10 cellular contexts compared by ENCODE assay signal in the genomic region with DNA sequence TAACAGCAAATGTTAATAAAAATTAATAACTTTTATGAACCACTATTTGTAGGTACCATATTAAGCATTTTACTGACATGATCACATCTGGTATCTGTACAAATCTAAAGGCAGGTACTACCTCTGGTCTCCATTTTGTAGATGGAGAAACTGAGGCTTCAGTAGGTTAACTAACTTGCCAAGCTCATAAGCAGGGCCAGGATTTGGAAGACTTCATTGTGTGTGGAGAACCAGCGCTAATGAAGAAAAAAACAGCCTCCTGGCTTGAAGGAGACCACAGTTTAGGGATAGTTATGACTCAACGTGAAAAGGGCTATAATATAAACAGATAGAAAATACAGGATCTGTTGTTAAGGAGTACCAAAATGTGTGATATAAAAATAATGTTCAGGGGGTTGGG. TPM values are rescaled to one million over a fixed set of nuclear protein-coding genes. Genes with fewer than 3 reads are reported as not detected.
DNase-seq lines count a peak whose midpoint lies in the region; ATAC-seq and TF ChIP-seq lines count a peak whose summit lies in the region.
"Had no signal": no experiment of that assay in that cellular context is flagged by ENCODE, and none has a peak within 500 bp of the region (broad histone marks: within the 10 kb centered on the region; RNA-seq: fewer than 3 reads in every experiment).

No MANE protein-coding gene starts in this region.

- H3K4me2 ChIP-seq in PC-3 (ENCODE audit: low read length) (peak overlapping the region; percentile 94), trophoblast cell (ENCODE audit: low read length) (peak overlapping the region; percentile 82)

- no TSS peak for BruUV-seq in PC-3 (replicated peaks; lab: Mats Ljungman, UMichigan)

- POLR2A ChIA-PET in PC-3 (lab: Charles Lee; ENCODE audit: unreplicated experiment) = no interaction called here

- peak overlapping the region; percentile 98 for H3K4me3 ChIP-seq in PC-3 (ENCODE audit: low read length)
- H3K4me3 ChIP-seq in esophagus muscularis mucosa = peak overlapping the region; percentile 67 to 87 (median 80)
- no peak overlapping the region for H3K4me3 ChIP-seq in trophoblast cell (ENCODE audit: low read depth, low read length)

- no peak for TF ChIP-seq CTCF in PC-3 (conservative IDR thresholded peaks at IDR 0.05; ENCODE audit: low read depth, low read length)
- no peak for TF ChIP-seq CTCF in esophagus muscularis mucosa (IDR thresholded peaks at IDR 0.05)

- no peaks in the 10 kb centered on the region for H3K27me3 ChIP-seq in PC-3 (ENCODE audit: low read length)
- no peaks in the 10 kb centered on the region for H3K27me3 ChIP-seq in esophagus muscularis mucosa
- no peaks in the 10 kb centered on the region for H3K27me3 ChIP-seq in trophoblast cell (ENCODE audit: insufficient read depth, low read length)

- H4K8ac ChIP-seq in trophoblast cell (ENCODE audit: low read depth, low read length) = no peak overlapping the region

- H2BK120ac ChIP-seq in trophoblast cell (ENCODE audit: insufficient read depth, low read length, poor library complexity) = no peak overlapping the region

- no peaks in the 10 kb centered on the region for H3K9me2 ChIP-seq in PC-3 (replicated peaks; ENCODE audit: low read length)

- DNase-seq in PC-3 (no peak), esophagus muscularis mucosa (ENCODE audit: extremely low spot score) (no peak), trophoblast cell (no peak), Ammon's horn (ENCODE audit: low spot score) (no peak), left lobe of liver (ENCODE audit: low spot score) (no peak)
- DNase-seq: activated CD4-positive, alpha-beta T cell treated with anti-CD3 and anti-CD28 coated beads for 1 hour; hypothalamus had no signal

- no peak overlapping the region for H4K12ac ChIP-seq in trophoblast cell (ENCODE audit: low read depth, low read length)

- no peak overlapping the region for H3K18ac ChIP-seq in trophoblast cell (ENCODE audit: low read length)

- H3K36me3 ChIP-seq in ES-I3 (ENCODE audit: insufficient read depth, low read length) = peaks cover 2% of the 10 kb centered on the region; the same call in 1 of the 2 replicates
- H3K36me3 ChIP-seq in PC-3 (ENCODE audit: low read depth, low read length) = peaks cover 29% of the 10 kb centered on the region
- peaks cover 0 to 38% (median 12%) of the 10 kb centered on the region in 4 donors for H3K36me3 ChIP-seq in esophagus muscularis mucosa
- peaks cover 5% of the 10 kb centered on the region in 2 experiments for H3K36me3 ChIP-seq in trophoblast cell (ENCODE audit: control insufficient read depth in 1 of 2, insufficient read depth in 2 of 2, low read length in 2 of 2)

- peak overlapping the region; percentile 75; the same call in 1 of the 2 replicates for H3K9ac ChIP-seq in ES-I3 (ENCODE audit: low read depth, low read length)
- peak overlapping the region; percentile 96; the same call in 1 of the 2 replicates for H3K9ac ChIP-seq in PC-3 (ENCODE audit: low read length)
- no peak overlapping the region for H3K9ac ChIP-seq in trophoblast cell (ENCODE audit: low read length)

- no peak overlapping the region for H4K91ac ChIP-seq in trophoblast cell (ENCODE audit: low read depth, low read length)

- no peaks in the 10 kb centered on the region for H3F3A ChIP-seq in PC-3 (ENCODE audit: low read length, unreplicated experiment)

- no peak overlapping the region for H2BK12ac ChIP-seq in trophoblast cell (ENCODE audit: low read length)

- H3K9me3 ChIP-seq in ES-I3 (ENCODE audit: control insufficient read depth, insufficient read depth, low read length) = no peaks in the 10 kb centered on the region
- H3K9me3 ChIP-seq in PC-3 (ENCODE audit: low read length) = no peaks in the 10 kb centered on the region
- no peaks in the 10 kb centered on the region for H3K9me3 ChIP-seq in esophagus muscularis mucosa
- H3K9me3 ChIP-seq in trophoblast cell (ENCODE audit: insufficient read depth, low read depth, low read length) = no peaks in the 10 kb centered on the region

- TF ChIP-seq POLR2A in esophagus muscularis mucosa (IDR thresholded peaks at IDR 0.05; ENCODE audit: low read depth) = no peak

- 56% methylated on average over 2 of the region's 2 CpGs for WGBS in esophagus muscularis mucosa
- no CpG with 5 or more reads among the region's 2 CpGs for WGBS in trophoblast cell (ENCODE audit: extremely low coverage, insufficient coverage, insufficient read length)

- H2AFZ ChIP-seq in PC-3 (ENCODE audit: low read length) (no peak overlapping the region), trophoblast cell (ENCODE audit: insufficient read depth, low read length, poor library complexity) (no peak overlapping the region)

- intact Hi-C loops in PC-3 (cut with micrococcal nuclease) = no loop called here
- intact Hi-C loops in esophagus muscularis mucosa (cut with DNase I) = loop anchor here (5.0 kb wide), 1 partner anchor 52 kb away; no protein-coding TSS in a partner anchor

- no peaks in the 10 kb centered on the region for H4K20me1 ChIP-seq in PC-3 (ENCODE audit: low read length)

- no peak overlapping the region for H3K23ac ChIP-seq in trophoblast cell (ENCODE audit: low read length)

- no peak overlapping the region for H3K14ac ChIP-seq in trophoblast cell (ENCODE audit: low read length)

- ATAC-seq in PC-3 = no peak
- ATAC-seq in left lobe of liver = no peak
- no peak for ATAC-seq in HG03571 (IDR thresholded peaks at IDR 0.05; ENCODE audit: unreplicated experiment)
- ATAC-seq in HG03045 (IDR thresholded peaks at IDR 0.05; ENCODE audit: unreplicated experiment) = no peak

- H2AK5ac ChIP-seq in trophoblast cell (ENCODE audit: low read length) = no peak overlapping the region

- CTCF ChIA-PET in PC-3 (lab: Charles Lee) = no interaction called here

- TF ChIP-seq EP300 in esophagus muscularis mucosa (IDR thresholded peaks at IDR 0.05) = no peak

- H3K4me1 ChIP-seq in ES-I3 (ENCODE audit: insufficient read depth, low read length) (no peaks in the 10 kb centered on the region), PC-3 (ENCODE audit: insufficient read depth, low read length) (peaks cover 28% of the 10 kb centered on the region), esophagus muscularis mucosa (peaks cover 15 to 20% (median 17%) of the 10 kb centered on the region in 4 donors), trophoblast cell (ENCODE audit: control insufficient read depth in 1 of 2, insufficient read depth in 2 of 2, low read length in 2 of 2) (peaks cover 3 to 4% of the 10 kb centered on the region in 2 experiments)

- H3K79me2 ChIP-seq in PC-3 (ENCODE audit: low read length) = peaks cover 56% of the 10 kb centered on the region
- peaks cover 2% of the 10 kb centered on the region for H3K79me2 ChIP-seq in trophoblast cell (ENCODE audit: control insufficient read depth, insufficient read depth, low read length, poor library complexity)

- no peak overlapping the region for H3K4ac ChIP-seq in trophoblast cell (ENCODE audit: low read depth, low read length)

- H2BK5ac ChIP-seq in trophoblast cell (ENCODE audit: low read depth, low read length, poor library complexity) = no peak overlapping the region

- H3K79me1 ChIP-seq in trophoblast cell (ENCODE audit: low read length) = peaks cover 9% of the 10 kb centered on the region

- H3K27ac ChIP-seq in PC-3 (ENCODE audit: low read length) (no peak overlapping the region), esophagus muscularis mucosa (replicated peaks in 1 of 4) (peak overlapping the region in 1 of 4 donors; percentile 84), trophoblast cell (ENCODE audit: low read depth, low read length) (no peak overlapping the region)

RNA-seq across cellular contexts. Expression of a gene that starts 1.0 kb away (rescaled TPM):
- total RNA-seq in PC-3 (2014; rRNA removed) (81.6 and 84.3 TPM in 2 replicates), esophagus muscularis mucosa (10 to 100 TPM in 3 of 4 donors, 1 to 10 TPM in 1; 9.9 to 23.3 (median 15.4) TPM), left lobe of liver (5.4 TPM)
- 48.9 and 50.9 TPM in 2 replicates for polyA plus RNA-seq in trophoblast cell (2013)

RNA-seq across cellular contexts. Expression of a gene that starts 1.1 kb away (rescaled TPM):
- total RNA-seq in PC-3 (2014; rRNA removed) (22.5 and 23.0 TPM in 2 replicates), esophagus muscularis mucosa (under 1 TPM; 0.45 to 0.83 (median 0.64) TPM), left lobe of liver (0.23 TPM)
- polyA plus RNA-seq in trophoblast cell (2013) = 9.0 and 10.0 TPM in 2 replicates

RNA-seq across cellular contexts. Expression of a gene that starts 57.1 kb away (rescaled TPM):
- 24.9 and 34.4 TPM in 2 replicates for total RNA-seq in PC-3 (2014; rRNA removed)
- total RNA-seq in esophagus muscularis mucosa = 100 to 1,000 TPM in 1 of 4 donors, 10 to 100 TPM in 3; 85.7 to 101 (median 86.8) TPM
- polyA plus RNA-seq in trophoblast cell (2013) = 38.8 and 42.9 TPM in 2 replicates
- 14.4 TPM for total RNA-seq in left lobe of liver

Comparison
In these comparisons a context has a peak if more than half of its experiments do, and no peak if none do; other contexts are left out.
1. RNA of a gene that starts 1.1 kb away (total RNA-seq): 22.5 to 23.0 TPM in PC-3; 0.45 to 0.83 TPM in esophagus muscularis mucosa and 0.23 TPM in left lobe of liver (single experiment); every median in the first group is over 10 times any median in the second.